In genomic region chr9:132711152-132711551, GRCh38 we compare ENCODE assay signal across 1 cellular context.
A peak's percentile ranks its signal among the peaks of the same experiment; 100 is the strongest.
TF ChIP-seq lines count a peak whose summit lies in the region.

No MANE protein-coding gene starts in this region.

TF ChIP-seq in HEK293, 187 proteins besides CTCF, POLR2A, EP300 and RAD21 (continued from another document):
- TF ChIP-seq ZNF518A (tag by site-specific recombination; conservative IDR thresholded peaks at IDR 0.05; ENCODE audit: low read depth) = peak; percentile 53
- peak; percentile 29; the same call in 1 of the 2 replicates for TF ChIP-seq ZNF623 (tag by site-specific recombination; IDR thresholded peaks at IDR 0.05)
TF ChIP-seq in HEK293: peak in this region for 5; not testable (repeated sequence) for 182.
